ENCODE assay signal across 13 cellular contexts in the genomic region with DNA sequence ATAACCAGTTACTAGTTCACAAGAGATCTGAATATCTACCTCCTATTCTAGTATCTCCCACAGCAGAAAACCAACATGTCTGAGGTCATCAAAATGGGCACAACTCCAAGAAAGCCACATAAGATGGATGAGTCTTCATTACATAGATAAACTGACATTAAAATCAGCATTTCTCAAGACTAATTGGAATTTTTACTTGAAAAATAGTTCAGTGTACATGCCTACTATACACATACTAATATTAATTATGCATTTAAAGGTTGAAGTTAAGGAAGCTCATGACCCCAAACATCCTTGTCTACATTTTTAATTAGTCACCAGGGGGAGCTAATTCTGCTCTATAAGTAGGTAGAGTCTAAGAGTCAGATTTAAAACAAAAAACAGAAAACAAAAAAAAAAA. TPM values are rescaled to one million over a fixed set of nuclear protein-coding genes. Genes with fewer than 3 reads are reported as not detected.
DNase-seq lines count a peak whose midpoint lies in the region; ATAC-seq, FAIRE-seq and TF ChIP-seq lines count a peak whose summit lies in the region.
"Had no signal": no experiment of that assay in that cellular context is flagged by ENCODE, and none has a peak within 500 bp of the region (broad histone marks: within the 10 kb centered on the region; RNA-seq: fewer than 3 reads in every experiment).

No MANE protein-coding gene starts in this region.

- in situ Hi-C loops in HepG2 (cut with HindIII; ENCODE audit: extremely low pct_ligation_motif_present, low pct_unique_long_range_greater_than_20kb): no loop called here

- TF ChIP-seq EP300 in HepG2 (IDR thresholded peaks at IDR 0.05; ENCODE audit: low read depth in 2 of 2, low read length in 2 of 2): no peak
- TF ChIP-seq EP300 in HepG2 (CRISPR knock-in tag; IDR thresholded peaks at IDR 0.05; ENCODE audit: borderline replicate concordance): no peak

- ATAC-seq in activated CD8-positive, alpha-beta T cell treated with anti-CD3 and anti-CD28 coated beads for 36 hours: no peak
- no peak for ATAC-seq in GM19395 (IDR thresholded peaks at IDR 0.05; ENCODE audit: unreplicated experiment)
- no peak for ATAC-seq in HepG2

- H3K27me3 Mint-ChIP-seq in activated CD8-positive, alpha-beta T cell treated with anti-CD3 and anti-CD28 coated beads for 36 hours: peaks cover 2% of the 10 kb centered on the region
- H3K27me3 Mint-ChIP-seq: activated CD4-positive, alpha-beta memory T cell treated with anti-CD3 and anti-CD28 coated beads for 36 hours had no signal

- H3K9ac ChIP-seq in SU-DHL-6 (ENCODE audit: low read length) (no peak overlapping the region), HepG2 (ENCODE audit: insufficient read depth, low read depth, low read length) (no peak overlapping the region)

- H3K4me3 ChIP-seq in SU-DHL-6 (ENCODE audit: insufficient read depth, low read length, poor library complexity, severe bottlenecking): no peak overlapping the region
- no peak overlapping the region for H3K4me3 ChIP-seq in HepG2 (replicated peaks in 1 of 3; ENCODE audit: insufficient read depth in 1 of 3, low read depth in 2 of 3, low read length in 3 of 3)

- H3K4me2 ChIP-seq in SU-DHL-6 (ENCODE audit: low read depth, low read length, poor library complexity, severe bottlenecking): no peak overlapping the region
- no peak overlapping the region for H3K4me2 ChIP-seq in HepG2 (ENCODE audit: low read depth, low read length)

- H3K4me3 Mint-ChIP-seq in activated CD8-positive, alpha-beta T cell treated with anti-CD3 and anti-CD28 coated beads for 36 hours: no peak overlapping the region
- H3K4me3 Mint-ChIP-seq: activated CD4-positive, alpha-beta memory T cell treated with anti-CD3 and anti-CD28 coated beads for 36 hours had no signal

- no peak for FAIRE-seq in HepG2 (lab: Jason Lieb, UNC)
- FAIRE-seq: small intestine had no signal

- H3K79me2 ChIP-seq in SU-DHL-6 (ENCODE audit: insufficient read depth, low read length) (no peaks in the 10 kb centered on the region), HepG2 (ENCODE audit: insufficient read depth, low read length) (no peaks in the 10 kb centered on the region)

- no peaks in the 10 kb centered on the region for H3F3A ChIP-seq in SU-DHL-6 (ENCODE audit: insufficient read depth)

- peak; percentile 25 for DNase-seq in CMK (ENCODE audit: low read depth)
- peak in 55 of 76 experiments; percentile 1 to 91 (median 56) for DNase-seq in HUDEP-2 (lab: John Stamatoyannopoulos, UW; ENCODE audit: unreplicated experiment in 76 of 76)
- DNase-seq in glomerular visceral epithelial cell (ENCODE audit: extremely low spot score): peak; percentile 47
- DNase-seq in activated CD8-positive, alpha-beta T cell treated with anti-CD3 and anti-CD28 coated beads for 36 hours: no peak
- DNase-seq in activated naive CD4-positive, alpha-beta T cell treated with Interleukin-2 at 50 U/mL for 16 hours: no peak
- DNase-seq in HepG2 (ENCODE audit: low spot score): no peak
- DNase-seq: activated CD4-positive, alpha-beta memory T cell treated with anti-CD3 and anti-CD28 coated beads for 36 hours; cerebellar nuclear complex; kidney; small intestine had no signal

- POLR2A ChIA-PET in activated CD8-positive, alpha-beta T cell treated with anti-CD3 and anti-CD28 coated beads for 36 hours (lab: Charles Lee): no interaction called here
- POLR2A ChIA-PET in HepG2 (lab: Yijun Ruan, JAX): no interaction called here

- H3K4me1 Mint-ChIP-seq in activated CD8-positive, alpha-beta T cell treated with anti-CD3 and anti-CD28 coated beads for 36 hours (ENCODE audit: low read depth): no peaks in the 10 kb centered on the region

- H3K4me1 ChIP-seq in HepG2 (ENCODE audit: insufficient read depth, low read length): no peaks in the 10 kb centered on the region

- H3K27me3 ChIP-seq in SU-DHL-6 (ENCODE audit: low read length) (no peaks in the 10 kb centered on the region), HepG2 (ENCODE audit: control insufficient read depth in 1 of 2, insufficient read depth in 2 of 2, low read length in 2 of 2) (no peaks in the 10 kb centered on the region)

- intact Hi-C loops in activated CD8-positive, alpha-beta T cell treated with anti-CD3 and anti-CD28 coated beads for 36 hours (cut with micrococcal nuclease): no loop called here
- intact Hi-C loops in HepG2 (cut with micrococcal nuclease; ENCODE audit: unreplicated experiment): no loop called here

- TF ChIP-seq RAD21 in HepG2 (CRISPR knock-in tag; IDR thresholded peaks at IDR 0.05): no peak

- TF ChIP-seq CTCF in SU-DHL-6 (IDR thresholded peaks at IDR 0.05; ENCODE audit: insufficient read depth, low read length, poor library complexity, severe bottlenecking) (peak; percentile 71), HepG2 (CRISPR knock-in tag; IDR thresholded peaks at IDR 0.05) (no peak)
- no peak for TF ChIP-seq CTCF in activated CD8-positive, alpha-beta T cell treated with anti-CD3 and anti-CD28 coated beads for 36 hours (IDR thresholded peaks at IDR 0.05)

- H2AFZ ChIP-seq in SU-DHL-6 (ENCODE audit: low read depth, low read length, severe bottlenecking) (no peak overlapping the region), HepG2 (ENCODE audit: low read length) (no peak overlapping the region)

- H3K36me3 ChIP-seq in SU-DHL-6 (ENCODE audit: low read length) (no peaks in the 10 kb centered on the region), HepG2 (replicated peaks in 1 of 2; ENCODE audit: control insufficient read depth in 1 of 2, insufficient read depth in 2 of 2, low read length in 2 of 2) (no peaks in the 10 kb centered on the region)

- no peaks in the 10 kb centered on the region for H4K20me1 ChIP-seq in SU-DHL-6 (ENCODE audit: low read depth, low read length)
- no peaks in the 10 kb centered on the region for H4K20me1 ChIP-seq in HepG2 (ENCODE audit: insufficient read depth, low read length)

- H3K9me3 ChIP-seq in SU-DHL-6 (ENCODE audit: insufficient read depth, low read length) (no peaks in the 10 kb centered on the region), HepG2 (ENCODE audit: low read length) (no peaks in the 10 kb centered on the region)

- no peak overlapping the region for H3K27ac ChIP-seq in SU-DHL-6 (ENCODE audit: low read depth, low read length)
- H3K27ac ChIP-seq in HepG2 (ENCODE audit: extremely low read length, insufficient read depth, low read length): no peak overlapping the region
- H3K27ac ChIP-seq: HL-60 had no signal

- BruUV-seq in HepG2 (replicated peaks; lab: Mats Ljungman, UMichigan): no TSS peak

- no peaks in the 10 kb centered on the region for H3K36me3 Mint-ChIP-seq in activated CD8-positive, alpha-beta T cell treated with anti-CD3 and anti-CD28 coated beads for 36 hours (ENCODE audit: low read depth)
- H3K36me3 Mint-ChIP-seq: activated CD4-positive, alpha-beta memory T cell treated with anti-CD3 and anti-CD28 coated beads for 36 hours had no signal

- TF ChIP-seq POLR2A in HepG2 (IDR thresholded peaks at IDR 0.05; ENCODE audit: insufficient read depth in 1 of 2, low read depth in 2 of 2, low read length in 2 of 2): no peak

- H3K9me2 ChIP-seq in SU-DHL-6 (replicated peaks; ENCODE audit: insufficient read depth, low read length): no peaks in the 10 kb centered on the region

- CTCF ChIA-PET in activated CD8-positive, alpha-beta T cell treated with anti-CD3 and anti-CD28 coated beads for 36 hours (lab: Charles Lee): no interaction called here
- CTCF ChIA-PET in HepG2 (lab: Yijun Ruan, JAX; ENCODE audit: low intra/inter-chr PET ratio, low total read pairs): no interaction called here

- H3K27ac Mint-ChIP-seq in activated CD8-positive, alpha-beta T cell treated with anti-CD3 and anti-CD28 coated beads for 36 hours: no peak overlapping the region
- H3K27ac Mint-ChIP-seq: activated CD4-positive, alpha-beta memory T cell treated with anti-CD3 and anti-CD28 coated beads for 36 hours had no signal

- no peaks in the 10 kb centered on the region for H3K9me3 Mint-ChIP-seq in activated CD8-positive, alpha-beta T cell treated with anti-CD3 and anti-CD28 coated beads for 36 hours
- H3K9me3 Mint-ChIP-seq: activated CD4-positive, alpha-beta memory T cell treated with anti-CD3 and anti-CD28 coated beads for 36 hours had no signal

TF ChIP-seq in HepG2, 621 proteins besides CTCF, POLR2A, EP300 and RAD21 (continues in another document):
- TF ChIP-seq ZNF549 (CRISPR knock-in tag; IDR thresholded peaks at IDR 0.05) (no peak), ZNF7 (CRISPR knock-in tag; IDR thresholded peaks at IDR 0.05) (no peak), SALL2 (CRISPR knock-in tag; IDR thresholded peaks at IDR 0.05) (no peak), ZNF260 (CRISPR knock-in tag; IDR thresholded peaks at IDR 0.05; ENCODE audit: borderline replicate concordance, low read depth) (no peak)

RNA-seq across cellular contexts. Expression of a gene that starts 41.9 kb away (rescaled TPM):
- not detected for total RNA-seq in activated CD8-positive, alpha-beta T cell treated with anti-CD3 and anti-CD28 coated beads for 36 hours
- total RNA-seq in HepG2 (2016; rRNA removed; fragmentation: Illumina TruSeq; extraction: Trizol): 0.02 TPM in 1 of 2 replicates, not detected in the other
- not detected in 2 replicates for total RNA-seq in HepG2 (2016; cell fraction: cytosol; rRNA removed; fragmentation: Illumina TruSeq; extraction: Trizol; ENCODE audit: low read depth)
- total RNA-seq in HepG2 (2016; cell fraction: insoluble cytoplasmic fraction; rRNA removed; fragmentation: Illumina TruSeq; extraction: Trizol): not detected in 2 replicates
- total RNA-seq in HepG2 (2016; cell fraction: membrane; rRNA removed; fragmentation: Illumina TruSeq; extraction: Trizol): not detected in 2 replicates
- total RNA-seq in HepG2 (2016; cell fraction: nucleus; rRNA removed; fragmentation: Illumina TruSeq; extraction: Trizol): not detected in 2 replicates
- polyA plus RNA-seq in HepG2 (2011; rRNA removed): not detected in 2 replicates
- not detected in 2 replicates for polyA plus RNA-seq in HepG2 (2011; cell fraction: cytosol; rRNA removed)
- polyA plus RNA-seq in HepG2 (2011; cell fraction: nucleus; rRNA removed): not detected in 2 replicates
- polyA plus RNA-seq in HepG2 (2012): not detected in 2 replicates
- polyA plus RNA-seq in HepG2 (2016; cell fraction: cytosol; fragmentation: Illumina TruSeq; extraction: Trizol; ENCODE audit: low read depth): not detected in 2 replicates
- polyA plus RNA-seq in HepG2 (2016; cell fraction: insoluble cytoplasmic fraction; fragmentation: Illumina TruSeq; extraction: Trizol; ENCODE audit: low read depth): not detected in 2 replicates
- polyA plus RNA-seq in HepG2 (2016; cell fraction: membrane; fragmentation: Illumina TruSeq; extraction: Trizol; ENCODE audit: low read depth): not detected in 2 replicates
- not detected in 2 replicates for polyA plus RNA-seq in HepG2 (2016; cell fraction: nucleus; fragmentation: Illumina TruSeq; extraction: Trizol; ENCODE audit: insufficient read depth, low read depth)
- polyA minus RNA-seq in HepG2 (2011; rRNA and poly(A)+ RNA removed; ENCODE audit: low replicate concordance): 0.04 and 0.05 TPM in 2 replicates
- not detected in 2 replicates for polyA minus RNA-seq in HepG2 (2011; cell fraction: cytosol; rRNA and poly(A)+ RNA removed)
- not detected in 2 replicates for polyA minus RNA-seq in HepG2 (2011; cell fraction: nucleus; rRNA and poly(A)+ RNA removed)
- total RNA-seq: activated CD4-positive, alpha-beta memory T cell treated with anti-CD3 and anti-CD28 coated beads for 36 hours had no signal

Comparison
In these comparisons a context has a peak if more than half of its experiments do, and no peak if none do; other contexts are left out.
1. DNase-seq: peak in CMK (single experiment), HUDEP-2 (55 of 76) and glomerular visceral epithelial cell (single experiment); none in activated CD8-positive, alpha-beta T cell treated with anti-CD3 and anti-CD28 coated beads for 36 hours (single experiment), activated naive CD4-positive, alpha-beta T cell treated with Interleukin-2 at 50 U/mL for 16 hours (single experiment) and HepG2 (single experiment).